ENCODE assay signal across 15 cellular contexts in the genomic region with DNA sequence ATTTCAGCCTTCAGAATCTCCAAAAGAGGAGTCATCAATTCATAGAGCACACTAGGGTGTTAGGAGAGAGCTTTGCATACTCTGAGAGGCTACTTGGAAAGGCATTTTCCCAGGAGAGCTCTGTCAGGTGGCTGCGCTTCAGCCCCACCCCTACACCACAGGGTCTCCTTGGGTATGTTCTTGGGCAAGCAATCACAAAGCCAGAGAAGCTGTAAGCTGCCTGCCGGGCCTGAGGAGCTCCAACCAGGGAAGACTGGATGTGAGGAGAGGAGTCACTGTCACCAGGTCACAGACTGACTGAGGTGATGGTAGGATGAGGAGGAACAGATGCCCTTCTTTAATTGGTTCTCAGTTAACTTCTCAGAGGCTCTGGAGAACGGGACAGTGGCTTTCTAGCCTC. TPM values are rescaled to one million over a fixed set of nuclear protein-coding genes. Genes with fewer than 3 reads are reported as not detected.
DNase-seq lines count a peak whose midpoint lies in the region; ATAC-seq and TF ChIP-seq lines count a peak whose summit lies in the region.
"Had no signal": no experiment of that assay in that cellular context is flagged by ENCODE, and none has a peak within 500 bp of the region (broad histone marks: within the 10 kb centered on the region; RNA-seq: fewer than 3 reads in every experiment).

No MANE protein-coding gene starts in this region.

- no peak for TF ChIP-seq CTCF in GM23338 (conservative IDR thresholded peaks at IDR 0.05; ENCODE audit: low read depth in 2 of 2)

- CTCF ChIA-PET in activated naive CD4-positive, alpha-beta T cell treated with anti-CD3 and anti-CD28 coated beads for 36 hours (lab: Charles Lee): interaction anchor here (0.7 to 1.6 kb wide), 2 partner anchors 98 to 104 kb away, joined by 3 to 5 read pairs; no protein-coding TSS in a partner anchor

- H3K36me3 Mint-ChIP-seq in activated naive CD4-positive, alpha-beta T cell treated with anti-CD3 and anti-CD28 coated beads, Interleukin-2, amount 50 U/mL, for 24 hours: peaks cover 14% of the 10 kb centered on the region
- H3K36me3 Mint-ChIP-seq in activated naive CD4-positive, alpha-beta T cell treated with anti-CD3 and anti-CD28 coated beads for 36 hours (ENCODE audit: low read depth): peaks cover 50% of the 10 kb centered on the region
- H3K36me3 Mint-ChIP-seq in GM23338 (ENCODE audit: low read depth): peaks cover 89% of the 10 kb centered on the region
- H3K36me3 Mint-ChIP-seq in activated T-helper 17 cell treated with anti-CD3 and anti-CD28 coated beads, Interleukin-2, amount 50 U/mL, for 72 hours (ENCODE audit: low read depth): peaks cover 95% of the 10 kb centered on the region
- H3K36me3 Mint-ChIP-seq in stimulated activated effector memory CD8-positive, alpha-beta T cell treated with anti-CD3 and anti-CD28 coated beads, Interleukin-12 subunit alpha, Interleukin-12 subunit beta, amount 100 ng/mL, for 72 hours: peaks cover 89% of the 10 kb centered on the region

- H3K36me3 ChIP-seq in GM23338 (ENCODE audit: insufficient read depth): peaks cover 35% of the 10 kb centered on the region

- no peaks in the 10 kb centered on the region for H3K9me2 ChIP-seq in GM23338 (ENCODE audit: insufficient read depth)

- no peaks in the 10 kb centered on the region for H3K27me3 Mint-ChIP-seq in activated naive CD4-positive, alpha-beta T cell treated with anti-CD3 and anti-CD28 coated beads, Interleukin-2, amount 50 U/mL, for 24 hours
- H3K27me3 Mint-ChIP-seq in activated naive CD4-positive, alpha-beta T cell treated with anti-CD3 and anti-CD28 coated beads for 36 hours (ENCODE audit: low read depth): no peaks in the 10 kb centered on the region
- peaks cover 7% of the 10 kb centered on the region for H3K27me3 Mint-ChIP-seq in GM23338 (ENCODE audit: insufficient read depth, low read depth, poor library complexity)
- no peaks in the 10 kb centered on the region for H3K27me3 Mint-ChIP-seq in activated T-helper 17 cell treated with anti-CD3 and anti-CD28 coated beads, Interleukin-2, amount 50 U/mL, for 72 hours
- H3K27me3 Mint-ChIP-seq: CD4-positive, CD25-positive, alpha-beta regulatory T cell had no signal

- peaks cover 11% of the 10 kb centered on the region for H3K4me1 ChIP-seq in GM23338 (ENCODE audit: insufficient read depth)

- H3K9me3 Mint-ChIP-seq in activated naive CD4-positive, alpha-beta T cell treated with anti-CD3 and anti-CD28 coated beads, Interleukin-2, amount 50 U/mL, for 24 hours: no peaks in the 10 kb centered on the region
- H3K9me3 Mint-ChIP-seq in activated naive CD4-positive, alpha-beta T cell treated with anti-CD3 and anti-CD28 coated beads for 36 hours: no peaks in the 10 kb centered on the region
- H3K9me3 Mint-ChIP-seq in GM23338: no peaks in the 10 kb centered on the region
- no peaks in the 10 kb centered on the region for H3K9me3 Mint-ChIP-seq in activated T-helper 17 cell treated with anti-CD3 and anti-CD28 coated beads, Interleukin-2, amount 50 U/mL, for 72 hours
- no peaks in the 10 kb centered on the region for H3K9me3 Mint-ChIP-seq in stimulated activated effector memory CD8-positive, alpha-beta T cell treated with anti-CD3 and anti-CD28 coated beads, Interleukin-12 subunit alpha, Interleukin-12 subunit beta, amount 100 ng/mL, for 72 hours
- H3K9me3 Mint-ChIP-seq: CD4-positive, CD25-positive, alpha-beta regulatory T cell had no signal

- intact Hi-C loops in activated naive CD4-positive, alpha-beta T cell treated with anti-CD3 and anti-CD28 coated beads for 36 hours (cut with micrococcal nuclease): no loop called here

- no peaks in the 10 kb centered on the region for H3K79me2 ChIP-seq in GM23338 (replicated peaks; ENCODE audit: insufficient read depth)

- H3K4me3 Mint-ChIP-seq in activated naive CD4-positive, alpha-beta T cell treated with anti-CD3 and anti-CD28 coated beads, Interleukin-2, amount 50 U/mL, for 24 hours: no peak overlapping the region
- no peak overlapping the region for H3K4me3 Mint-ChIP-seq in activated naive CD4-positive, alpha-beta T cell treated with anti-CD3 and anti-CD28 coated beads for 36 hours
- H3K4me3 Mint-ChIP-seq in GM23338: no peak overlapping the region
- no peak overlapping the region for H3K4me3 Mint-ChIP-seq in activated T-helper 17 cell treated with anti-CD3 and anti-CD28 coated beads, Interleukin-2, amount 50 U/mL, for 72 hours
- no peak overlapping the region for H3K4me3 Mint-ChIP-seq in stimulated activated effector memory CD8-positive, alpha-beta T cell treated with anti-CD3 and anti-CD28 coated beads, Interleukin-12 subunit alpha, Interleukin-12 subunit beta, amount 100 ng/mL, for 72 hours
- H3K4me3 Mint-ChIP-seq: CD4-positive, CD25-positive, alpha-beta regulatory T cell had no signal

- no peak for DNase-seq in activated naive CD4-positive, alpha-beta T cell treated with anti-CD3 and anti-CD28 coated beads for 36 hours
- no peak for DNase-seq in GM23338 (ENCODE audit: low spot score)
- no peak for DNase-seq in stimulated activated effector memory CD8-positive, alpha-beta T cell treated with anti-CD3 and anti-CD28 coated beads, Interleukin-12 subunit alpha, Interleukin-12 subunit beta, amount 100 ng/mL, for 72 hours (ENCODE audit: low spot score in 2 of 2)
- DNase-seq in NCI-H1105 treated with DMSO at 0.1 percent for 48 hours (lab: John Stamatoyannopoulos, UW): no peak
- no peak for DNase-seq in ecto neural progenitor cell (ENCODE audit: low spot score)
- DNase-seq: ACHN; Calu3; CD4-positive, CD25-positive, alpha-beta regulatory T cell; DMS 273 treated with DMSO at 0.1 percent for 48 hours; IMR-90 had no signal

- peak overlapping the region; percentile 51 for H3K27ac Mint-ChIP-seq in activated naive CD4-positive, alpha-beta T cell treated with anti-CD3 and anti-CD28 coated beads, Interleukin-2, amount 50 U/mL, for 24 hours
- no peak overlapping the region for H3K27ac Mint-ChIP-seq in activated naive CD4-positive, alpha-beta T cell treated with anti-CD3 and anti-CD28 coated beads for 36 hours
- H3K27ac Mint-ChIP-seq in GM23338: no peak overlapping the region
- peak overlapping the region; percentile 54 for H3K27ac Mint-ChIP-seq in activated T-helper 17 cell treated with anti-CD3 and anti-CD28 coated beads, Interleukin-2, amount 50 U/mL, for 72 hours
- H3K27ac Mint-ChIP-seq in stimulated activated effector memory CD8-positive, alpha-beta T cell treated with anti-CD3 and anti-CD28 coated beads, Interleukin-12 subunit alpha, Interleukin-12 subunit beta, amount 100 ng/mL, for 72 hours: peak overlapping the region; percentile 32
- H3K27ac Mint-ChIP-seq: CD4-positive, CD25-positive, alpha-beta regulatory T cell had no signal

- no peak overlapping the region for H3K4me3 ChIP-seq in GM23338
- H3K4me3 ChIP-seq: BLaER1 treated with 17β-estradiol and CSF1 and Interleukin-3, amounts not matched to agents 10 nM and 100 nM; GM12878 had no signal

- H3F3A ChIP-seq in GM23338 (replicated peaks; ENCODE audit: low read depth): no peaks in the 10 kb centered on the region; the same call in 1 of the 2 replicates

- H3K27ac ChIP-seq in GM23338 (ENCODE audit: low read depth): no peak overlapping the region
- H3K27ac ChIP-seq: BLaER1 treated with 17β-estradiol and CSF1 and Interleukin-3, amounts not matched to agents 10 nM and 100 nM had no signal

- no peak overlapping the region for H3K4me2 ChIP-seq in GM23338
- H3K4me2 ChIP-seq: BLaER1 treated with 17β-estradiol and CSF1 and Interleukin-3, amounts not matched to agents 10 nM and 100 nM had no signal

- no peaks in the 10 kb centered on the region for H4K20me1 ChIP-seq in GM23338 (replicated peaks; ENCODE audit: insufficient read depth)

- H3K4me1 Mint-ChIP-seq in activated naive CD4-positive, alpha-beta T cell treated with anti-CD3 and anti-CD28 coated beads, Interleukin-2, amount 50 U/mL, for 24 hours: peaks cover under 1% of the 10 kb centered on the region
- peaks cover under 1% of the 10 kb centered on the region for H3K4me1 Mint-ChIP-seq in activated naive CD4-positive, alpha-beta T cell treated with anti-CD3 and anti-CD28 coated beads for 36 hours (ENCODE audit: low read depth)
- peaks cover 7% of the 10 kb centered on the region; the same call in 2 of the 3 replicates for H3K4me1 Mint-ChIP-seq in GM23338
- H3K4me1 Mint-ChIP-seq in activated T-helper 17 cell treated with anti-CD3 and anti-CD28 coated beads, Interleukin-2, amount 50 U/mL, for 72 hours: no peaks in the 10 kb centered on the region
- H3K4me1 Mint-ChIP-seq in stimulated activated effector memory CD8-positive, alpha-beta T cell treated with anti-CD3 and anti-CD28 coated beads, Interleukin-12 subunit alpha, Interleukin-12 subunit beta, amount 100 ng/mL, for 72 hours: no peaks in the 10 kb centered on the region

- no peaks in the 10 kb centered on the region for H3K27me3 ChIP-seq in GM23338 (ENCODE audit: insufficient read depth)
- H3K27me3 ChIP-seq: BLaER1 treated with 17β-estradiol and CSF1 and Interleukin-3, amounts not matched to agents 10 nM and 100 nM had no signal

- ATAC-seq in GM23338: peak; percentile 56
- no peak for ATAC-seq in activated T-helper 17 cell treated with anti-CD3 and anti-CD28 coated beads, Interleukin-2, amount 50 U/mL, for 72 hours (replicated peaks)
- ATAC-seq in stimulated activated effector memory CD8-positive, alpha-beta T cell treated with anti-CD3 and anti-CD28 coated beads, Interleukin-12 subunit alpha, Interleukin-12 subunit beta, amount 100 ng/mL, for 72 hours: no peak
- ATAC-seq: GM12878, HCT116 had no signal

- no peak overlapping the region for H2AFZ ChIP-seq in GM23338

RNA-seq across cellular contexts. Expression of a gene that starts 9.8 kb away (rescaled TPM):
- 1,000 to 10,000 TPM; 3,309 to 3,414 TPM for total RNA-seq in activated naive CD4-positive, alpha-beta T cell treated with anti-CD3 and anti-CD28 coated beads for 36 hours
- 1,658 and 1,827 TPM in 2 replicates for total RNA-seq in GM23338 (2014; rRNA removed; shearing (Covaris generic))
- polyA plus RNA-seq in GM23338 (2016; fragmentation: Nextera tagmentation; extraction: Ambion mirVana): 1,591 and 1,731 TPM in 2 replicates
- 1,000 to 10,000 TPM; 2,603 to 2,924 TPM for total RNA-seq in activated T-helper 17 cell treated with anti-CD3 and anti-CD28 coated beads, Interleukin-2, amount 50 U/mL, for 72 hours

RNA-seq across cellular contexts. Expression of a gene that starts 13.5 kb away (rescaled TPM):
- 10 to 100 TPM; 20.9 to 21.0 TPM for total RNA-seq in activated naive CD4-positive, alpha-beta T cell treated with anti-CD3 and anti-CD28 coated beads for 36 hours
- total RNA-seq in GM23338 (2014; rRNA removed; shearing (Covaris generic)): 35.9 and 61.9 TPM in 2 replicates
- 19.8 and 23.9 TPM in 2 replicates for polyA plus RNA-seq in GM23338 (2016; fragmentation: Nextera tagmentation; extraction: Ambion mirVana)
- total RNA-seq in activated T-helper 17 cell treated with anti-CD3 and anti-CD28 coated beads, Interleukin-2, amount 50 U/mL, for 72 hours: 10 to 100 TPM; 21.3 to 38.2 TPM

Comparison
In these comparisons a context has a peak if more than half of its experiments do, and no peak if none do; other contexts are left out.
1. H3K27ac Mint-ChIP-seq: peak in activated naive CD4-positive, alpha-beta T cell treated with anti-CD3 and anti-CD28 coated beads, Interleukin-2, amount 50 U/mL, for 24 hours (single experiment), activated T-helper 17 cell treated with anti-CD3 and anti-CD28 coated beads, Interleukin-2, amount 50 U/mL, for 72 hours (single experiment) and stimulated activated effector memory CD8-positive, alpha-beta T cell treated with anti-CD3 and anti-CD28 coated beads, Interleukin-12 subunit alpha, Interleukin-12 subunit beta, amount 100 ng/mL, for 72 hours (single experiment); none in activated naive CD4-positive, alpha-beta T cell treated with anti-CD3 and anti-CD28 coated beads for 36 hours (single experiment) and GM23338 (single experiment).